ENCODE assay signal across 10 cellular contexts in the genomic region with DNA sequence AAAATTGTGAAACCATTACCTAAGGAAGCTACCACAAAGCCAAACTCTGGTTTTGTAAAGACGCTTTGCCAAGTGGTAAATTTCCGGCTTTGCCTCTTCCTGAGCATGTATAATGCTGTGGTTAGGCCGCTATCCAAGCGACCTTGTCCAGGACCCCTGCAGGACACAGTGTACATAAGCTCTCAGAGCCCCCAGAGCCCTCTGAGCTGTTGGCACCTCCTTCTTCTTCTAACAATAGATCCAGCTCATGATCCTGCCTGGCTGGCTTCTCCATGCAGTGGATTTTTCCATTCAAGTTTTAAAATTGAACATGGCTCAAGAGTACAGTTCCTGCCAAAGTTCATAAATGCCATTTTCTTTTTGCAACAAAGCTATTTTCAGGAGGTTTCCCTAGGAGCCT.
DNase-seq lines count a peak whose midpoint lies in the region; ATAC-seq lines count a peak whose summit lies in the region.
"Had no signal": no experiment of that assay in that cellular context is flagged by ENCODE, and none has a peak within 500 bp of the region (broad histone marks: within the 10 kb centered on the region; RNA-seq: fewer than 3 reads in every experiment).

No MANE protein-coding gene starts in this region.

- intact Hi-C loops in posterior cingulate gyrus (cut with DNase I): no loop called here

- peaks cover 0 to 6% of the 10 kb centered on the region in 2 donors for H3K9me3 Mint-ChIP-seq in activated naive CD4-positive, alpha-beta T cell treated with anti-CD3 and anti-CD28 coated beads, Interleukin-2, amount 50 U/mL, for 72 hours
- H3K9me3 Mint-ChIP-seq: activated B cell treated with CpG ODN at 0.5 μM for 24 hours had no signal

- DNase-seq in AML-193 (lab: John Stamatoyannopoulos, UW) (peak; percentile 31 to 57), RPMI7951 (ENCODE audit: low read depth) (peak; percentile 97), fibroblast of gingiva (ENCODE audit: low read depth) (peak; percentile 99), posterior cingulate gyrus (peak in 6 of 10 donors; percentile 13 to 80 (median 52))
- DNase-seq in activated CD4-positive, CD25-positive, alpha-beta regulatory T cell (lab: John Stamatoyannopoulos, UW): no peak
- no peak for DNase-seq in activated naive CD4-positive, alpha-beta T cell treated with anti-CD3 and anti-CD28 coated beads, Interleukin-2, amount 50 U/mL, for 72 hours (ENCODE audit: low spot score in 2 of 2)
- DNase-seq: activated B cell treated with CpG ODN at 0.5 μM for 24 hours, Calu3 had no signal

- no peak for ATAC-seq in GM19467 (IDR thresholded peaks at IDR 0.05; ENCODE audit: unreplicated experiment)
- ATAC-seq in HG03354 (IDR thresholded peaks at IDR 0.05; ENCODE audit: poor library complexity, severe bottlenecking, unreplicated experiment): no peak
- no peak for ATAC-seq in activated naive CD4-positive, alpha-beta T cell treated with anti-CD3 and anti-CD28 coated beads, Interleukin-2, amount 50 U/mL, for 72 hours

- H3K36me3 Mint-ChIP-seq in activated naive CD4-positive, alpha-beta T cell treated with anti-CD3 and anti-CD28 coated beads, Interleukin-2, amount 50 U/mL, for 72 hours: peaks cover 0 to 8% of the 10 kb centered on the region in 2 donors

- no peak overlapping the region for H3K27ac Mint-ChIP-seq in activated naive CD4-positive, alpha-beta T cell treated with anti-CD3 and anti-CD28 coated beads, Interleukin-2, amount 50 U/mL, for 72 hours
- H3K27ac Mint-ChIP-seq: activated B cell treated with CpG ODN at 0.5 μM for 24 hours had no signal

Comparison
In these comparisons a context has a peak if more than half of its experiments do, and no peak if none do; other contexts are left out.
1. DNase-seq: peak in AML-193 (2 of 2), RPMI7951 (single experiment), fibroblast of gingiva (single experiment) and posterior cingulate gyrus (6 of 10); none in activated CD4-positive, CD25-positive, alpha-beta regulatory T cell (0 of 4) and activated naive CD4-positive, alpha-beta T cell treated with anti-CD3 and anti-CD28 coated beads, Interleukin-2, amount 50 U/mL, for 72 hours (0 of 2).